In genomic region chr5:41507501-41507900, GRCh38 we compare ENCODE assay signal across 17 cellular contexts. TPM values are rescaled to one million over a fixed set of nuclear protein-coding genes. Genes with fewer than 3 reads are reported as not detected.
"Had no signal": no experiment of that assay in that cellular context is flagged by ENCODE, and none has a peak within 500 bp of the region (broad histone marks: within the 10 kb centered on the region; RNA-seq: fewer than 3 reads in every experiment).

No MANE protein-coding gene starts in this region.

- H3K27ac ChIP-seq: body of pancreas, esophagus muscularis mucosa, neutrophil, pancreas, sigmoid colon, testis, upper lobe of left lung had no signal

- DNase-seq: activated CD4-positive, alpha-beta T cell treated with anti-CD3 and anti-CD28 coated beads, Interleukin-2, amount 50 U/mL, for 48 hours; body of pancreas; central memory CD4-positive, alpha-beta T cell; cortex of kidney; left colon; pancreas; sigmoid colon; stimulated activated CD4-positive, alpha-beta T cell treated with anti-CD3 and anti-CD28 coated beads, Interleukin-4, amount 100 ng/mL, for 24 hours; testis; upper lobe of left lung had no signal

- H3K4me3 Mint-ChIP-seq: activated T-helper 1 cell treated with anti-CD3 and anti-CD28 coated beads, Interleukin-12 subunit alpha, Interleukin-12 subunit beta, Interleukin-2, Interleukin-4 antibody, amounts not matched to agents 30 ng/mL and 10 ng/mL and 1 ng/mL, durations not matched to agents 14 hours and 24 hours and 36 hours; mesothelial cell of epicardium; natural killer cell treated with Interleukin-12 subunit alpha and Interleukin-12 subunit beta and Interleukin-15 and Interleukin-18, amount 100 ng/mL, for 72 hours; stimulated activated memory B cell treated with anti-CD40 and anti-IgM and Interleukin-4, amounts not matched to agents 10 μg/mL and 1 μg/mL and 100 μg/mL, for 72 hours; T-helper 2 cell treated with Interferon-gamma antibody and Interleukin-4, amounts not matched to agents 5 μg/mL and 100 μg/mL, for 36 hours had no signal

- H3K27me3 ChIP-seq: testis had no signal

- H3K4me1 ChIP-seq: pancreas, testis had no signal

- H3K4me3 ChIP-seq: body of pancreas, esophagus muscularis mucosa, pancreas, sigmoid colon, testis, upper lobe of left lung had no signal

- H3K9me3 ChIP-seq: body of pancreas, esophagus muscularis mucosa, neutrophil, pancreas, sigmoid colon, testis, upper lobe of left lung had no signal

- H3K36me3 ChIP-seq: esophagus muscularis mucosa, neutrophil, pancreas, sigmoid colon, upper lobe of left lung had no signal

- H3K27ac Mint-ChIP-seq: activated T-helper 1 cell treated with anti-CD3 and anti-CD28 coated beads, Interleukin-12 subunit alpha, Interleukin-12 subunit beta, Interleukin-2, Interleukin-4 antibody, amounts not matched to agents 30 ng/mL and 10 ng/mL and 1 ng/mL, durations not matched to agents 14 hours and 24 hours and 36 hours; mesothelial cell of epicardium; natural killer cell treated with Interleukin-12 subunit alpha and Interleukin-12 subunit beta and Interleukin-15 and Interleukin-18, amount 100 ng/mL, for 72 hours; stimulated activated memory B cell treated with anti-CD40 and anti-IgM and Interleukin-4, amounts not matched to agents 10 μg/mL and 1 μg/mL and 100 μg/mL, for 72 hours; T-helper 2 cell treated with Interferon-gamma antibody and Interleukin-4, amounts not matched to agents 5 μg/mL and 100 μg/mL, for 36 hours had no signal

- H3K9me3 Mint-ChIP-seq: activated T-helper 1 cell treated with anti-CD3 and anti-CD28 coated beads, Interleukin-12 subunit alpha, Interleukin-12 subunit beta, Interleukin-2, Interleukin-4 antibody, amounts not matched to agents 30 ng/mL and 10 ng/mL and 1 ng/mL, durations not matched to agents 14 hours and 24 hours and 36 hours; mesothelial cell of epicardium; natural killer cell treated with Interleukin-12 subunit alpha and Interleukin-12 subunit beta and Interleukin-15 and Interleukin-18, amount 100 ng/mL, for 72 hours; T-helper 2 cell treated with Interferon-gamma antibody and Interleukin-4, amounts not matched to agents 5 μg/mL and 100 μg/mL, for 36 hours had no signal

- ATAC-seq: body of pancreas; left colon; natural killer cell treated with Interleukin-12 subunit alpha and Interleukin-12 subunit beta and Interleukin-15 and Interleukin-18, amount 100 ng/mL, for 72 hours; pancreas; stimulated activated memory B cell treated with anti-CD40 and anti-IgM and Interleukin-4, amounts not matched to agents 10 μg/mL and 1 μg/mL and 100 μg/mL, for 72 hours had no signal

- H3K36me3 Mint-ChIP-seq: mesothelial cell of epicardium; stimulated activated memory B cell treated with anti-CD40 and anti-IgM and Interleukin-4, amounts not matched to agents 10 μg/mL and 1 μg/mL and 100 μg/mL, for 72 hours had no signal

RNA-seq across cellular contexts. Expression of gene PLCXD3, which starts 2.9 kb away (rescaled TPM):
- total RNA-seq: activated T-helper 1 cell treated with anti-CD3 and anti-CD28 coated beads, Interleukin-12 subunit alpha, Interleukin-12 subunit beta, Interleukin-2, Interleukin-4 antibody, amounts not matched to agents 30 ng/mL and 10 ng/mL and 1 ng/mL, durations not matched to agents 14 hours and 24 hours and 36 hours; mesothelial cell of epicardium; natural killer cell treated with Interleukin-12 subunit alpha and Interleukin-12 subunit beta and Interleukin-15 and Interleukin-18, amount 100 ng/mL, for 72 hours had no signal
